29 cellular contexts compared by ENCODE assay signal in the genomic region with DNA sequence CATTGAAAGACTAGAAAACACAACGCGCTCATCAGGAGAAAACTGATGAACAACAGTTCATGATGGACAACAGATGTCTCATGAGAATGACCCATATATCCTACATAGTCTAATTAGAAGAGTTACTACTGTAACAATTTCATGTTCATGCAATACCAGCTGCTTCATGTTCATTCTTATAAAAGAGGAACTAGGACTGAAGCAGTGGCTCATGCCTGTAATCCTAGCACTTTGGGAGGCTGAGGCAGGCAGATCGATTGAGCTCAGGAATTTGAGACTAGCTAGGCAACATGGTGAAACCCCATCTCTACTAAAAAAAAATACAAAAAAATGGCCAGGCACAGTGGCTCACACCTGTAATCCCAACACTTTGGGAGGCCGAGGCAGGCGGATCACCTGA. TPM values are rescaled to one million over a fixed set of nuclear protein-coding genes. Genes with fewer than 3 reads are reported as not detected.
DNase-seq lines count a peak whose midpoint lies in the region; ATAC-seq, FAIRE-seq and TF ChIP-seq lines count a peak whose summit lies in the region.
"Had no signal": no experiment of that assay in that cellular context is flagged by ENCODE, and none has a peak within 500 bp of the region (broad histone marks: within the 10 kb centered on the region; RNA-seq: fewer than 3 reads in every experiment).

No MANE protein-coding gene starts in this region.

- H3K9ac ChIP-seq in BLaER1, result no peak overlapping the region
- H3K9ac ChIP-seq in GM12878 (ENCODE audit: control insufficient read depth, insufficient read depth, low read length), result no peak overlapping the region

- H3K4me3 ChIP-seq in BLaER1, result no peak overlapping the region
- no peak overlapping the region for H3K4me3 ChIP-seq in NB4 (ENCODE audit: low read depth, low read length)
- no peak overlapping the region for H3K4me3 ChIP-seq in GM12878
- H3K4me3 ChIP-seq: MG63, SK-N-MC had no signal

- no peaks in the 10 kb centered on the region for H3K79me2 ChIP-seq in GM12878 (ENCODE audit: control insufficient read depth, insufficient read depth, low read length)

- in situ Hi-C loops in GM12878 (cut with MboI), result no loop called here

- H4K20me1 ChIP-seq in BLaER1, result no peaks in the 10 kb centered on the region
- H4K20me1 ChIP-seq in GM12878 (ENCODE audit: control insufficient read depth, insufficient read depth), result no peaks in the 10 kb centered on the region

- RAD21 ChIA-PET in GM12878 (lab: Charles Lee; ENCODE audit: unreplicated experiment), result no interaction called here

- intact Hi-C loops in GM12878 (cut with micrococcal nuclease; ENCODE audit: unreplicated experiment), result no loop called here

- no peak for TF ChIP-seq POLR2A in GM12891 (IDR thresholded peaks at IDR 0.05; ENCODE audit: low read depth, low read length)
- TF ChIP-seq POLR2A in NB4 (IDR thresholded peaks at IDR 0.05; ENCODE audit: extremely low read depth, insufficient read length), result no peak
- no peak for TF ChIP-seq POLR2A in GM12878 (IDR thresholded peaks at IDR 0.05; ENCODE audit: low read depth, low read length)

- TF ChIP-seq CTCF in NB4 (IDR thresholded peaks at IDR 0.05; ENCODE audit: low read depth, low read length) (no peak), GM12878 (IDR thresholded peaks at IDR 0.05 in 2 of 3, conservative IDR thresholded peaks at IDR 0.05 in 1 of 3; ENCODE audit: control insufficient read depth in 2 of 3, extremely low read depth in 1 of 3, insufficient read depth in 1 of 3, low read depth in 3 of 3, low read length in 3 of 3) (no peak)

- DNase-seq in GM12891 (ENCODE audit: insufficient read length, low spot score), result no peak
- peak; percentile 28 for DNase-seq in NB4 (ENCODE audit: low read depth)
- DNase-seq in GM12878 (ENCODE audit: low read depth, low spot score), result no peak
- DNase-seq in NCI-H345 treated with DMSO at 0.1 percent for 48 hours (lab: John Stamatoyannopoulos, UW; ENCODE audit: unreplicated experiment), result no peak
- DNase-seq in T1000 (lab: John Stamatoyannopoulos, UW), result no peak
- DNase-seq: BE2C; CD4-positive, CD25-positive, alpha-beta regulatory T cell; COR-L47; KG1; MG63; NCI-H1105 treated with DMSO at 0.1 percent for 48 hours; NCI-H146; NCI-H1930; NCI-H2107; NCI-H446; NCI-H524 treated with DMSO at 0.1 percent for 48 hours; NCI-H774; SHP77; T-helper 17 cell had no signal

- WGBS in GM12878 (ENCODE audit: insufficient coverage, insufficient replicate concordance, low lambda C conversion rate, missing lambda C conversion rate), result 89% methylated on average over 5 of the region's 5 CpGs

- H3K36me3 ChIP-seq in BLaER1 (peaks cover 66% of the 10 kb centered on the region), GM12878 (ENCODE audit: control insufficient read depth in 2 of 2, insufficient read depth in 2 of 2, low read length in 1 of 2) (peaks cover 0 to 9% of the 10 kb centered on the region in 2 experiments; a peak in 2 of 4 replicates)
- H3K36me3 ChIP-seq: BE2C had no signal

- H3K4me1 ChIP-seq in BLaER1, result peaks cover 46% of the 10 kb centered on the region
- no peaks in the 10 kb centered on the region for H3K4me1 ChIP-seq in GM12878 (ENCODE audit: control insufficient read depth, insufficient read depth, low read length)
- H3K4me1 ChIP-seq: BE2C had no signal

- H3K9me3 ChIP-seq in BLaER1 (no peaks in the 10 kb centered on the region; the same call in 1 of the 2 replicates), GM12878 (replicated peaks; ENCODE audit: control insufficient read depth, insufficient read depth, low read length) (no peaks in the 10 kb centered on the region)
- H3K9me3 ChIP-seq: BE2C, MG63 had no signal

- no peak overlapping the region for H2AFZ ChIP-seq in GM12878 (ENCODE audit: control insufficient read depth, low read depth, low read length)

- no peak for TF ChIP-seq RAD21 in GM12878 (IDR thresholded peaks at IDR 0.05; ENCODE audit: insufficient read depth, low read depth, low read length)

- SMC1A ChIA-PET in GM12878 (lab: Charles Lee; ENCODE audit: uncharacterized antibody, unreplicated experiment), result interaction anchor here (1.0 kb wide), 1 partner anchor 28 kb away, joined by 4 read pairs; no protein-coding TSS in a partner anchor

- peak overlapping the region; percentile 80 for H3K4me2 ChIP-seq in BLaER1
- H3K4me2 ChIP-seq in GM12878 (ENCODE audit: control insufficient read depth, insufficient read depth), result no peak overlapping the region

- no TSS peak for BruUV-seq in GM12878 (replicated peaks; lab: Mats Ljungman, UMichigan)

- TF ChIP-seq EP300 in GM12878 (IDR thresholded peaks at IDR 0.05; ENCODE audit: borderline replicate concordance in 1 of 2, control insufficient read depth in 1 of 2, low read depth in 2 of 2, low read length in 2 of 2), result no peak

- FAIRE-seq in GM12891 (lab: Jason Lieb, UNC) (no peak), GM12878 (lab: Jason Lieb, UNC) (no peak)
- FAIRE-seq: G401.6, GM19239, H54, HTR-8/SVneo had no signal

- H3K27ac ChIP-seq in BLaER1 (peak overlapping the region; percentile 79), GM12878 (ENCODE audit: control insufficient read depth, insufficient read depth) (no peak overlapping the region)
- H3K27ac ChIP-seq: RWPE1, SK-N-MC had no signal

- POLR2A ChIA-PET in GM12878 (lab: Charles Lee), result interaction anchor here (0.6 kb wide), 1 partner anchor 458 kb away, joined by 3 read pairs; no protein-coding TSS in a partner anchor

- CTCF ChIA-PET in GM12878 (lab: Yijun Ruan, JAX), result no interaction called here

- H3K27me3 ChIP-seq in BLaER1 (no peaks in the 10 kb centered on the region), GM12878 (replicated peaks in 1 of 2; ENCODE audit: control insufficient read depth in 2 of 2, insufficient read depth in 2 of 2, low read length in 1 of 2) (no peaks in the 10 kb centered on the region)
- H3K27me3 ChIP-seq: BE2C, MG63 had no signal

- no peak for ATAC-seq in GM12878
- no peak for ATAC-seq in GM21786 (IDR thresholded peaks at IDR 0.05; ENCODE audit: unreplicated experiment)
- ATAC-seq in GM19467 (IDR thresholded peaks at IDR 0.05; ENCODE audit: unreplicated experiment), result no peak
- ATAC-seq: Panc1, T-helper 17 cell had no signal

TF ChIP-seq in GM12891, 5 proteins besides CTCF, POLR2A, EP300 and RAD21:
- TF ChIP-seq TAF1 (IDR thresholded peaks at IDR 0.05; ENCODE audit: low read depth, low read length), result no peak
- TF ChIP-seq SPI1 (IDR thresholded peaks at IDR 0.05; ENCODE audit: low read depth, low read length), result peak; percentile 54
- no peak for TF ChIP-seq PAX5 (IDR thresholded peaks at IDR 0.05; ENCODE audit: insufficient read depth, low read length, severe bottlenecking)
- TF ChIP-seq POLR2AphosphoS5 (IDR thresholded peaks at IDR 0.05; ENCODE audit: low read depth, low read length), result no peak
- no peak for TF ChIP-seq POU2F2 (IDR thresholded peaks at IDR 0.05; ENCODE audit: low read depth, low read length)

TF ChIP-seq in GM12878, 131 proteins besides CTCF, POLR2A, EP300 and RAD21:
- no peak for TF ChIP-seq KDM1A (IDR thresholded peaks at IDR 0.05; ENCODE audit: borderline replicate concordance)
- peak; percentile 47; the same call in 1 of the 2 replicates for TF ChIP-seq SPI1 (IDR thresholded peaks at IDR 0.05; ENCODE audit: borderline replicate concordance, insufficient read depth, low read depth, low read length)
TF ChIP-seq in GM12878: peak in this region for 1.

RNA-seq across cellular contexts. Expression of a gene that starts 22.6 kb away (rescaled TPM):
- polyA plus RNA-seq in GM12891 (2012; ENCODE audit: low read depth, missing spikeins), result 11.5 TPM
- 86.8 and 98.4 TPM in 2 replicates for total RNA-seq in GM12878 (2013; cell fraction: nucleolus; rRNA removed)
- total RNA-seq in GM12878 (2014; rRNA removed) (31.5 and 45.0 TPM in 2 replicates), GM12878 (2014; rRNA removed; fragmentation: Illumina TruSeq; extraction: Trizol) (40.1 and 40.8 TPM in 2 replicates), GM12878 (2021) (30.8 and 35.3 TPM in 2 replicates)
- polyA plus RNA-seq in GM12878 (2011; ENCODE audit: low read depth), result 12.8 TPM
- polyA plus RNA-seq in GM12878 (2011; rRNA removed) (75.4 and 93.1 TPM in 2 replicates), GM12878 (2014; fragmentation: Illumina TruSeq; extraction: Trizol) (20.0 and 24.9 TPM in 2 replicates), GM12878 (2014; fragmentation: Nextera tagmentation; extraction: Ambion mirVana) (10 to 100 TPM; 13.0 to 17.2 TPM), GM12878 (2014; rRNA removed) (20.7 and 29.6 TPM in 2 replicates), GM12878 (2016; fragmentation: Nextera tagmentation; extraction: Ambion mirVana) (10 to 100 TPM; 15.4 to 17.4 TPM)
- 39.9 and 48.4 TPM in 2 replicates for polyA plus RNA-seq in GM12878 (2011; cell fraction: cytosol; rRNA removed)
- polyA plus RNA-seq in GM12878 (2011; cell fraction: nucleus; rRNA removed), result 52.2 and 62.8 TPM in 2 replicates
- 8.6 and 14.6 TPM in 2 replicates for polyA plus RNA-seq in GM12878 (2012)
- polyA minus RNA-seq in GM12878 (2011; rRNA and poly(A)+ RNA removed), result 63.3 and 141 TPM in 2 replicates
- 14.8 and 19.5 TPM in 2 replicates for polyA minus RNA-seq in GM12878 (2011; cell fraction: cytosol; rRNA and poly(A)+ RNA removed)
- polyA minus RNA-seq in GM12878 (2011; cell fraction: nucleus; rRNA and poly(A)+ RNA removed), result 26.7 and 46.2 TPM in 2 replicates
